In genomic region chr4:168357941-168358340, GRCh38 we compare ENCODE assay signal across 31 cellular contexts.
"Had no signal": no experiment of that assay in that cellular context is flagged by ENCODE, and none has a peak within 500 bp of the region (broad histone marks: within the 10 kb centered on the region; RNA-seq: fewer than 3 reads in every experiment).

No MANE protein-coding gene starts in this region.

- H3K79me2 ChIP-seq: hepatocyte had no signal

- H3K4me3 ChIP-seq: adrenal gland, body of pancreas, colonic mucosa, esophagus muscularis mucosa, gastroesophageal sphincter, heart right ventricle, hepatocyte had no signal

- H3K9me3 ChIP-seq: adrenal gland, body of pancreas, colonic mucosa, esophagus muscularis mucosa, gastroesophageal sphincter had no signal

- DNase-seq: activated CD4-positive, alpha-beta memory T cell treated with anti-CD3 and anti-CD28 coated beads, Interleukin-2, amount 10 ng/mL, durations not matched to agents 7 days and 5 days; activated CD4-positive, alpha-beta T cell treated with anti-CD3 and anti-CD28 coated beads for 1 hour; activated CD4-positive, alpha-beta T cell treated with anti-CD3 and anti-CD28 coated beads for 4 hours; activated CD4-positive, alpha-beta T cell treated with anti-CD3 and anti-CD28 coated beads, Interleukin-2, amount 10 ng/mL, durations not matched to agents 7 days and 5 days; activated CD4-positive, alpha-beta T cell treated with anti-CD3 and anti-CD28 coated beads, Interleukin-2, amount 50 U/mL, for 4 hours; activated CD8-positive, alpha-beta memory T cell treated with anti-CD3 and anti-CD28 coated beads, Interleukin-2, amount 50 U/mL, for 48 hours; activated effector memory CD4-positive, alpha-beta T cell treated with Interleukin-2 at 50 U/mL for 16 hours; activated gamma-delta T cell treated with Interleukin-2 at 50 U/mL for 16 hours; activated naive CD4-positive, alpha-beta T cell treated with anti-CD3 and anti-CD28 coated beads, Interleukin-2, amount 50 U/mL, for 16 hours; activated naive CD4-positive, alpha-beta T cell treated with Interleukin-2 at 50 U/mL for 16 hours; activated T-cell treated with anti-CD3 and anti-CD28 coated beads for 4 hours; activated T-cell treated with anti-CD3 and anti-CD28 coated beads, Interleukin-2, amount 50 U/mL, for 24 hours; adrenal gland; amygdala; aorta; body of pancreas; caudate nucleus; colonic mucosa; dermis blood vessel endothelial cell; effector CD4-positive, alpha-beta T cell; effector memory CD8-positive, alpha-beta T cell; erythroblast; foreskin melanocyte; heart right ventricle; T-helper 2 cell had no signal

- H3K36me3 ChIP-seq: adrenal gland, colonic mucosa had no signal

- H3K4me1 ChIP-seq: adrenal gland, body of pancreas, colonic mucosa, esophagus muscularis mucosa, gastroesophageal sphincter had no signal

- H3K27ac ChIP-seq: adrenal gland, body of pancreas, colonic mucosa, esophagus muscularis mucosa, gastroesophageal sphincter, heart right ventricle, hepatocyte, VCaP had no signal

- H3K27me3 ChIP-seq: adrenal gland, body of pancreas, colonic mucosa, esophagus muscularis mucosa, gastroesophageal sphincter, heart right ventricle, hepatocyte had no signal

- H2AFZ ChIP-seq: hepatocyte had no signal

- ATAC-seq: activated T-helper 17 cell treated with anti-CD3 and anti-CD28 coated beads, Interleukin-2, amount 50 U/mL, for 72 hours; body of pancreas; effector memory CD8-positive, alpha-beta T cell; gastroesophageal sphincter; heart right ventricle; WTC11 had no signal

- H3K4me2 ChIP-seq: hepatocyte had no signal
